In genomic region chrX:134677332-134677731, GRCh38 we compare ENCODE assay signal across 18 cellular contexts. TPM values are rescaled to one million over a fixed set of nuclear protein-coding genes. Genes with fewer than 3 reads are reported as not detected.
"Had no signal": no experiment of that assay in that cellular context is flagged by ENCODE, and none has a peak within 500 bp of the region (broad histone marks: within the 10 kb centered on the region; RNA-seq: fewer than 3 reads in every experiment).

No MANE protein-coding gene starts in this region.

- H3K27ac ChIP-seq: KMS-11 had no signal

- H3K9ac ChIP-seq: KMS-11 had no signal

- FAIRE-seq: RCC 7860 had no signal

- DNase-seq: Kasumi-1, MM.1S, NCI-H1092 treated with DMSO at 0.1 percent for 48 hours, NCI-H1436, NCI-H187, NCI-H2029, NCI-H2081 treated with DMSO at 0.1 percent for 48 hours, NCI-H2171 treated with DMSO at 0.1 percent for 48 hours, NCI-H2227 treated with DMSO at 0.1 percent for 48 hours, NCI-H510A, NCI-H524 treated with DMSO at 0.1 percent for 48 hours, NCI-H69, NCI-H774, RPMI8226, SHP77 had no signal

- H3K4me2 ChIP-seq: KMS-11 had no signal

RNA-seq across cellular contexts. Expression of gene PLAC1, which starts 19.1 kb away (rescaled TPM):
- total RNA-seq: HT-29 had no signal
